Comparison of ENCODE assay signal across 16 cellular contexts in the genomic region with DNA sequence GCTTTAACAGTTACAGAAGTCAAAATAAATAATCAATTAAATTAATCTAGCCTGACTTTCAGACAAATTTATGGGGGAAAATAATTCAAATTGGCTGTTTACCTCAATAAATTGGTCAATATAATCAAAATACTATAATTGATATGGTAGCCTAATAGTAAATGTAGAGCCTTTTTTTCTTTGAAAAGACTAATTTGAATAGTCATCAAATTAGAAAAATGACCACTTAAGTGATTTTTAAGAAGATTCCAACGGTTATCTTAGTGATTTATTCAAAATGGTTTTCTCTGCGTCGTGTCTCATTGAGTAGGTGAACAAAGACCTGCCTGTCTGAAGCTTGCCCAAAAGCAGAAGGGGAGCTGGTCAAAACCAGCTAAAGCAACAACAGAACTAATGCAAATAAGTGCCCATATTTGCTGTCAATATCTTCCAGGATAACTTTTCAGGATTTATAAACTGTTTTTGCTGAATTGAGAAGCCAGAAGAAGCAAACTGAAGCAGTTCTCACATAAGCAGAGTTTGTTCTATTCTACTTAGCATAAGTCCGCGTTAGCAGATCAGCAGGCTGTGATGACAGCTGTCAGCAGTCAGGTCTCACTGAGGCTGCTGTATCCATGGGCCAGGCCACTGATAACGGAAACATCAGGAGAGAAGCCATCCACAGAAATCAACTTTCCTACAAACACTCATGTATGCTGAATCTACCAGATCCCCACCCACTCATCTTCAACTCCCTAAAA.
"Had no signal": no experiment of that assay in that cellular context is flagged by ENCODE, and none has a peak within 500 bp of the region (broad histone marks: within the 10 kb centered on the region; RNA-seq: fewer than 3 reads in every experiment).

No MANE protein-coding gene starts in this region.

- H3K27ac ChIP-seq: colonic mucosa, lower lobe of right lung, tibial nerve, uterus had no signal

- DNase-seq: activated CD4-positive, alpha-beta T cell treated with anti-CD3 and anti-CD28 coated beads for 36 hours; activated CD4-positive, alpha-beta T cell treated with anti-CD3 and anti-CD28 coated beads, Interleukin-2, amount 50 U/mL, for 48 hours; activated gamma-delta T cell treated with Interleukin-2 at 50 U/mL for 16 hours; amniotic stem cell; central memory CD4-positive, alpha-beta T cell; colonic mucosa; lower lobe of right lung; natural killer cell; posterior cingulate gyrus; stimulated activated CD4-positive, alpha-beta T cell treated with anti-CD3 and anti-CD28 coated beads, Interleukin-12 subunit alpha, Interleukin-12 subunit beta, amount 100 ng/mL, for 4 hours; stimulated activated CD4-positive, alpha-beta T cell treated with anti-CD3 and anti-CD28 coated beads, Interleukin-1b, Interleukin-23, amount 100 ng/mL, for 48 hours; stimulated activated CD8-positive, alpha-beta memory T cell treated with anti-CD3 and anti-CD28 coated beads, Interleukin-4, amount 100 ng/mL, for 48 hours; stimulated activated naive CD4-positive, alpha-beta T cell; uterus had no signal

- H3K27me3 ChIP-seq: colonic mucosa, tibial nerve, uterus had no signal

- ATAC-seq: activated CD4-positive, alpha-beta T cell treated with anti-CD3 and anti-CD28 coated beads for 36 hours; lower lobe of right lung; natural killer cell; WTC11 had no signal

- H3K4me1 ChIP-seq: colonic mucosa, lower lobe of right lung, tibial nerve, uterus had no signal

- H3K9me3 ChIP-seq: colonic mucosa, lower lobe of right lung, tibial nerve, uterus had no signal

- H3K36me3 ChIP-seq: colonic mucosa, lower lobe of right lung, tibial nerve, uterus had no signal

- H3K4me3 ChIP-seq: colonic mucosa, lower lobe of right lung, tibial nerve, uterus had no signal
